24 cellular contexts compared by ENCODE assay signal in the genomic region with DNA sequence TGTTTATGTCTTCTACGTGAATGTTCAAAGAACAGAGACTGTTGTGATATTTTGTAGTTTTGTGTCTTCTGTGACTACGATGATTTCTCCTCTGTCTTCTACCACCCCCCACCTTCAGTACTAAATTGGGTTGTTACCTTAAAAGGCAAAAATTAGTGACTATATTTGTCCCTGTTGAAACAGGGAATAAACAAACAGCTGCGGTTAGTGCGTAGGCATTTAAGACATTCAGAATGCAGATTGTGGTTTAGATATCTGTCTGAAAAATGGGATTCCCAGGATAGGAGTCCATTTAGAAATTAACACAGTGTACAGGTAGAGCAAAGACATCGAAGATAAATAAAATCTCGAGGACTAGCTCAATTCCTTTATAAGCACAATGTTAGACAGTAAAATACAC.
"Had no signal": no experiment of that assay in that cellular context is flagged by ENCODE, and none has a peak within 500 bp of the region (broad histone marks: within the 10 kb centered on the region; RNA-seq: fewer than 3 reads in every experiment).

No MANE protein-coding gene starts in this region.

- H3K9me3 ChIP-seq: ascending aorta, esophagus squamous epithelium, prostate gland, testis had no signal

- H3K4me1 ChIP-seq: ascending aorta, esophagus squamous epithelium, prostate gland, testis had no signal

- H3K36me3 ChIP-seq: ascending aorta, esophagus squamous epithelium, neural progenitor cell, prostate gland had no signal

- H3K9ac ChIP-seq: neural progenitor cell had no signal

- ATAC-seq: effector memory CD8-positive, alpha-beta T cell; left cardiac atrium; naive thymus-derived CD4-positive, alpha-beta T cell; right cardiac atrium; stimulated activated effector memory CD8-positive, alpha-beta T cell treated with anti-CD3 and anti-CD28 coated beads, Interleukin-12 subunit alpha, Interleukin-12 subunit beta, amount 100 ng/mL, for 72 hours had no signal

- DNase-seq: activated CD4-positive, alpha-beta T cell treated with anti-CD3 and anti-CD28 coated beads, Interleukin-2, amount 50 U/mL, for 1 hour; activated CD4-positive, CD25-positive, alpha-beta regulatory T cell treated with anti-CD3 and anti-CD28 coated beads, Interleukin-2, amount 50 U/mL, for 72 hours; activated CD8-positive, alpha-beta memory T cell treated with anti-CD3 and anti-CD28 coated beads for 24 hours; activated CD8-positive, alpha-beta memory T cell treated with anti-CD3 and anti-CD28 coated beads, Interleukin-2, amount 50 U/mL, for 48 hours; activated effector memory CD4-positive, alpha-beta T cell treated with Interleukin-2 at 50 U/mL for 16 hours; activated naive CD4-positive, alpha-beta T cell treated with anti-CD3 and anti-CD28 coated beads, Interleukin-2, amount 50 U/mL, for 16 hours; activated T-cell treated with anti-CD3 and anti-CD28 coated beads, Interleukin-2, amount 50 U/mL, for 48 hours; effector memory CD8-positive, alpha-beta T cell; esophagus squamous epithelium; foreskin fibroblast; left cardiac atrium; mesendoderm; naive thymus-derived CD4-positive, alpha-beta T cell; right cardiac atrium; small intestine; stimulated activated CD4-positive, alpha-beta T cell treated with anti-CD3 and anti-CD28 coated beads, Interleukin-4, amount 100 ng/mL, for 24 hours; T1000; testis had no signal

- FAIRE-seq: bronchial epithelial cell, islet of Langerhans, small intestine had no signal

- H2AFZ ChIP-seq: neural progenitor cell had no signal

- H3K27me3 ChIP-seq: ascending aorta, esophagus squamous epithelium, neural progenitor cell, testis had no signal

- H3K27ac ChIP-seq: ascending aorta, esophagus squamous epithelium, neural progenitor cell, prostate gland, testis had no signal

- H3K4me2 ChIP-seq: neural progenitor cell had no signal

- H3K4me3 ChIP-seq: ascending aorta, esophagus squamous epithelium, neural progenitor cell, prostate gland, testis had no signal
